6 cellular contexts compared by ENCODE assay signal in the genomic region with DNA sequence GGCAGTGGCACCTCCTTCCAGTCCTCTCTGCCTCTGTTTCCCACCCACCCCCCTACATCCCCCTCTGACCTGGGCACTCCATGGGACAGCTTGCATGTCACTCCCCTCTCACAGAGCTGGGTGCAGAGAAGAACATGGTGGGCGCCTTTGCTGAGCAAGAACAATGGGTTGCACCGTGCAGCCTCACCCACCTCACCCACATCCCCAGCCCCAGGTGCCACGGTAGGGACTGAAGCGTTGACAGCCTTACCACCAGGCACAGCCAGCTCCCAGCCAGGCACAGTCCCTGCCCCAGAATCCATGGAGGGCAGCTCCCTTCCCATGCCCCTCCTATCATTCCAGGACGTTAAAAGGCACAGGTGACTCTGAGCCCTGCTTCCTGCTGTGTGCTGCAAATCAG.
"Had no signal": no experiment of that assay in that cellular context is flagged by ENCODE, and none has a peak within 500 bp of the region (broad histone marks: within the 10 kb centered on the region; RNA-seq: fewer than 3 reads in every experiment).

No MANE protein-coding gene starts in this region.

- H3K36me3 Mint-ChIP-seq: IgD-negative memory B cell had no signal

- H3K27ac ChIP-seq: HL-60 had no signal

- FAIRE-seq: HepG2, HTR-8/SVneo, K562 had no signal

- H3K27me3 Mint-ChIP-seq: IgD-negative memory B cell had no signal

- DNase-seq: IMR-90 had no signal

- H3K4me3 ChIP-seq: K562 had no signal

- H3K4me3 Mint-ChIP-seq: IgD-negative memory B cell had no signal
